10 cellular contexts compared by ENCODE assay signal in genomic region chr11:8720868-8721739, GRCh38. TPM values are rescaled to one million over a fixed set of nuclear protein-coding genes. Genes with fewer than 3 reads are reported as not detected.
DNase-seq lines count a peak whose midpoint lies in the region; ATAC-seq, FAIRE-seq and TF ChIP-seq lines count a peak whose summit lies in the region.
"Had no signal": no experiment of that assay in that cellular context is flagged by ENCODE, and none has a peak within 500 bp of the region (broad histone marks: within the 10 kb centered on the region; RNA-seq: fewer than 3 reads in every experiment).

No MANE protein-coding gene starts in this region.

- H3K27ac ChIP-seq in C4-2B = peak overlapping the region; percentile 62
- peak overlapping the region in 3 of 4 donors; percentile 28 to 80 (median 52) for H3K27ac ChIP-seq in pancreas

- no peaks in the 10 kb centered on the region for H3K9me3 ChIP-seq in pancreas

- no peak for TF ChIP-seq CTCF in C4-2B (conservative IDR thresholded peaks at IDR 0.05)
- TF ChIP-seq CTCF in pancreas (IDR thresholded peaks at IDR 0.05) = no peak

- H3K36me3 ChIP-seq in pancreas = peaks cover 0 to 7% (median 0%) of the 10 kb centered on the region in 3 donors

- peaks cover 24 to 47% (median 36%) of the 10 kb centered on the region in 3 donors for H3K4me1 ChIP-seq in pancreas

- DNase-seq in NCI-H526 treated with DMSO at 0.1 percent for 48 hours (lab: John Stamatoyannopoulos, UW) = peak; percentile 71
- peak in 2 of 6 donors; percentile 10 to 38 for DNase-seq in pancreas
- no peak for DNase-seq in cortex of kidney (lab: John Stamatoyannopoulos, UW)
- no peak for DNase-seq in HCEC 1CT
- DNase-seq in MV-4-11 (lab: John Stamatoyannopoulos, UW) = no peak
- DNase-seq in GOT3 (lab: John Stamatoyannopoulos, UW) = no peak
- DNase-seq: central memory CD4-positive, alpha-beta T cell had no signal

- FAIRE-seq in pancreas (lab: Jason Lieb, UNC) = no peak
- FAIRE-seq: GM18507 had no signal

- intact Hi-C loops in pancreas (cut with DNase I) = no loop called here

- H3K27me3 ChIP-seq in pancreas = no peaks in the 10 kb centered on the region

- ATAC-seq in esophagus mucosa = peak; percentile 80
- ATAC-seq in pancreas = peak; percentile 36 to 56 (median 46)

- WGBS in pancreas, 2 donors = 44 to 48% methylated on average over 6 to 7 of the region's 7 CpGs

- no peak overlapping the region for H3K4me3 ChIP-seq in pancreas

RNA-seq across cellular contexts. Expression of gene RPL27A, which starts 38.5 kb away (rescaled TPM):
- total RNA-seq in esophagus mucosa (1,154 TPM), pancreas (100 to 1,000 TPM; 321 to 659 (median 517) TPM)
- 1,000 to 10,000 TPM; 1,317 to 2,393 TPM for polyA plus RNA-seq in pancreas

RNA-seq across cellular contexts. Expression of gene TRIM66, which starts 38.6 kb away (rescaled TPM):
- total RNA-seq in esophagus mucosa (11.8 TPM), pancreas (10 to 100 TPM in 1 of 6 donors, 1 to 10 TPM in 5; 4.1 to 13.1 (median 9.8) TPM)
- 10 to 100 TPM in 1 of 2 donors, 1 to 10 TPM in 1; 6.1 to 12.2 TPM for polyA plus RNA-seq in pancreas
